9 cellular contexts compared by ENCODE assay signal in the genomic region with DNA sequence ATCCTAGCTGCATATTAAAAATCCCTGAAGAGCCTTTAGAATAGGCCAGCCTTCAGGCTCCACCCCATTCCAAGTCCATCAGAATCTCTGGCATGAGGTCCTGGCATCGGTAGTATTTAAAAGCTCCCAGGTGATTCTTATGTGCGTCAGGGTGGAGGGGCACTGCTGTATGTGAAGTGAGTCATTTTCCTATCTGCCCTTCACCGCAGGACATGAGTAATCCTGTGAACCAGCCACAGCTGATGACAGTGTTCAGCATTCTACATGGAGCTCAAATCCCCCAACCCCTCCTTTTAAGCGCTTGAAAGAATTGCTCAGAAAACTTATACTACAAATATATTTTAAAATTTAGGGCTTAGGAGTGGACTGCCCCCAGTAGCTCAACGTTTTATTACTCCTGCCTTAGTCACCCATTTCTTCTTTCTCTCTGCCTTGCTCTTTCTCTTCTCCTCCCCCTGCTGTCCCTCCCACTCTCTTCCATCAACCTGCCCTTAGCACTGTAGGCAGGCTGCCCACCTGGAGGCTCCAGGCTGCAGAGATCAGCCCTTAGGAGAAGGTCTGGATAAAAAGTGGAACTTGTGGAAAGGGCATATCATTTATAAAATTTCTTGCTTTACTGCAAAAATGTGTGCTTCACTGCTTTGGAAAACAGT.
DNase-seq lines count a peak whose midpoint lies in the region; ATAC-seq and TF ChIP-seq lines count a peak whose summit lies in the region.
"Had no signal": no experiment of that assay in that cellular context is flagged by ENCODE, and none has a peak within 500 bp of the region (broad histone marks: within the 10 kb centered on the region; RNA-seq: fewer than 3 reads in every experiment).

No MANE protein-coding gene starts in this region.

- no peaks in the 10 kb centered on the region for H3K9me3 Mint-ChIP-seq in activated naive CD4-positive, alpha-beta T cell treated with anti-CD3 and anti-CD28 coated beads, Interleukin-2, amount 10 ng/mL, durations not matched to agents 7 days and 5 days
- H3K9me3 Mint-ChIP-seq: CD8-positive, alpha-beta memory T cell had no signal

- no peak overlapping the region for H3K4me3 Mint-ChIP-seq in activated naive CD4-positive, alpha-beta T cell treated with anti-CD3 and anti-CD28 coated beads, Interleukin-2, amount 10 ng/mL, durations not matched to agents 7 days and 5 days
- H3K4me3 Mint-ChIP-seq: CD8-positive, alpha-beta memory T cell had no signal

- no peak overlapping the region for H3K4me3 ChIP-seq in NT2/D1 (ENCODE audit: insufficient read length, low read depth)
- H3K4me3 ChIP-seq in lower lobe of right lung: no peak overlapping the region

- H3K36me3 ChIP-seq in NT2/D1 (ENCODE audit: insufficient read depth, insufficient read length, low read length) (no peaks in the 10 kb centered on the region), lower lobe of right lung (no peaks in the 10 kb centered on the region)

- H3K27ac Mint-ChIP-seq in activated naive CD4-positive, alpha-beta T cell treated with anti-CD3 and anti-CD28 coated beads, Interleukin-2, amount 10 ng/mL, durations not matched to agents 7 days and 5 days: peak overlapping the region; percentile 13

- intact Hi-C loops in lower lobe of right lung (cut with DNase I): no loop called here

- H3K9ac ChIP-seq in NT2/D1 (ENCODE audit: insufficient read length, low read depth): no peak overlapping the region

- H3K27me3 ChIP-seq in NT2/D1 (ENCODE audit: insufficient read depth, insufficient read length) (no peaks in the 10 kb centered on the region), lower lobe of right lung (ENCODE audit: low read depth) (no peaks in the 10 kb centered on the region)

- peaks cover 33% of the 10 kb centered on the region for H3K27me3 Mint-ChIP-seq in activated naive CD4-positive, alpha-beta T cell treated with anti-CD3 and anti-CD28 coated beads, Interleukin-2, amount 10 ng/mL, durations not matched to agents 7 days and 5 days

- H3K9me3 ChIP-seq in NT2/D1 (ENCODE audit: insufficient read depth, low read length) (no peaks in the 10 kb centered on the region), lower lobe of right lung (no peaks in the 10 kb centered on the region)

- H3K27ac ChIP-seq in lower lobe of right lung: peak overlapping the region; percentile 14

- no peaks in the 10 kb centered on the region for H3K36me3 Mint-ChIP-seq in activated naive CD4-positive, alpha-beta T cell treated with anti-CD3 and anti-CD28 coated beads, Interleukin-2, amount 10 ng/mL, durations not matched to agents 7 days and 5 days
- H3K36me3 Mint-ChIP-seq: CD8-positive, alpha-beta memory T cell had no signal

- peaks cover 10% of the 10 kb centered on the region for H3K4me1 Mint-ChIP-seq in activated naive CD4-positive, alpha-beta T cell treated with anti-CD3 and anti-CD28 coated beads, Interleukin-2, amount 10 ng/mL, durations not matched to agents 7 days and 5 days

- H3K4me1 ChIP-seq in NT2/D1 (ENCODE audit: insufficient read depth, insufficient read length) (no peaks in the 10 kb centered on the region), lower lobe of right lung (peaks cover 6% of the 10 kb centered on the region)

- TF ChIP-seq CTCF in lower lobe of right lung (IDR thresholded peaks at IDR 0.05): no peak

- DNase-seq in activated gamma-delta T cell treated with Interleukin-2 at 50 U/mL for 16 hours (peak; percentile 14), activated gamma-delta T cell (lab: John Stamatoyannopoulos, UW) (no peak), NT2/D1 (ENCODE audit: low read depth, low spot score) (peak; percentile 49), lower lobe of right lung (no peak), HuH-7 (ENCODE audit: low spot score) (no peak), foreskin melanocyte (no peak)
- DNase-seq in activated naive CD4-positive, alpha-beta T cell treated with anti-CD3 and anti-CD28 coated beads, Interleukin-2, amount 10 ng/mL, durations not matched to agents 7 days and 5 days: peak; percentile 57

- ATAC-seq in HG02884 (IDR thresholded peaks at IDR 0.05; ENCODE audit: unreplicated experiment) (peak; percentile 100), lower lobe of right lung (peak; percentile 86 to 89)

- CTCF ChIA-PET in activated naive CD4-positive, alpha-beta T cell treated with anti-CD3 and anti-CD28 coated beads, Interleukin-2, amount 10 ng/mL, durations not matched to agents 7 days and 5 days (lab: Charles Lee): interaction anchor here (0.8 to 2.4 kb wide), 7 partner anchors 69 to 344 kb away, joined by 3 to 9 read pairs (median 3); no protein-coding TSS in a partner anchor

Comparison
In these comparisons a context has a peak if more than half of its experiments do, and no peak if none do; other contexts are left out.
1. DNase-seq: peak in activated gamma-delta T cell treated with Interleukin-2 at 50 U/mL for 16 hours (single experiment), NT2/D1 (single experiment) and activated naive CD4-positive, alpha-beta T cell treated with anti-CD3 and anti-CD28 coated beads, Interleukin-2, amount 10 ng/mL, durations not matched to agents 7 days and 5 days (single experiment); none in activated gamma-delta T cell (single experiment), lower lobe of right lung (single experiment), HuH-7 (single experiment) and foreskin melanocyte (single experiment).